ENCODE assay signal across 31 cellular contexts in the genomic region with DNA sequence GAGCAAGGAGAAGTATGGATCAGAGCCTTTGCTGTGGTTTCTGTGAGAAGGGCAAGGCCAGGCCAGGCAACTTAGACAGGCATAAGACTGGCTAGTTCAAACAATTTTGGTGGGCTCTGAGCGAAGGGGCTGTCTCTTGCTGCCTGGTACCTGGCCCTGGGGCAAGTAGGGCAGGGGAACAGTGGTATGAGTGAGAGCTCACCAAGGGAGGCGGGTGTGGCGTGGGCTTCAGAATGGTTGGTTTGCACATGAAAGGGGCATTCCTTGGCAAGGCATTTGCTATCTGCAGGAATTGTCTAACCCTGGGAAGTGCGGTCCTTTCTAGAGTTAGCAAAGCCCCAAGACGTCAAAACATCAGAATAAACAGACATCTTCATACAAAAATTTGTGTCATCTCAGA.
"Had no signal": no experiment of that assay in that cellular context is flagged by ENCODE, and none has a peak within 500 bp of the region (broad histone marks: within the 10 kb centered on the region; RNA-seq: fewer than 3 reads in every experiment).

No MANE protein-coding gene starts in this region.

- H3K4me3 Mint-ChIP-seq: activated CD4-positive, alpha-beta memory T cell treated with anti-CD3 and anti-CD28 coated beads, Interleukin-2, amount 10 ng/mL, durations not matched to agents 7 days and 5 days; activated CD4-positive, alpha-beta T cell treated with anti-CD3 and anti-CD28 coated beads for 36 hours; activated CD4-positive, alpha-beta T cell treated with anti-CD3 and anti-CD28 coated beads, Interleukin-2, amount 10 ng/mL, durations not matched to agents 24 days and 14 days; activated naive CD8-positive, alpha-beta T cell; activated T-cell treated with anti-CD3 and anti-CD28 coated beads, Interleukin-2, amount 50 U/mL, for 24 hours; activated T-helper 17 cell treated with anti-CD3 and anti-CD28 coated beads, Interleukin-2, amount 50 U/mL, for 72 hours; central memory CD8-positive, alpha-beta T cell; dendritic cell treated with granulocyte-macrophage colony-stimulating factor and Interleukin-4, amounts not matched to agents 40 ng/mL and 50 ng/mL, for 4 days; endodermal cell; T-helper 2 cell treated with Interferon-gamma antibody and Interleukin-4, amounts not matched to agents 5 μg/mL and 100 μg/mL, for 36 hours had no signal

- H3K27me3 ChIP-seq: brain microvascular endothelial cell, dorsolateral prefrontal cortex had no signal

- ATAC-seq: esophagus mucosa had no signal

- H3K36me3 Mint-ChIP-seq: activated naive CD8-positive, alpha-beta T cell had no signal

- FAIRE-seq: astrocyte, bronchial epithelial cell, frontal cortex had no signal

- H3K4me3 ChIP-seq: coronary artery, dorsolateral prefrontal cortex had no signal

- H3K36me3 ChIP-seq: brain microvascular endothelial cell, WERI-Rb-1 had no signal

- H3K27me3 Mint-ChIP-seq: dendritic cell treated with granulocyte-macrophage colony-stimulating factor and Interleukin-4, amounts not matched to agents 40 ng/mL and 50 ng/mL, for 4 days had no signal

- H3K9me3 Mint-ChIP-seq: activated CD4-positive, alpha-beta memory T cell treated with anti-CD3 and anti-CD28 coated beads, Interleukin-2, amount 10 ng/mL, durations not matched to agents 7 days and 5 days; activated CD4-positive, alpha-beta T cell treated with anti-CD3 and anti-CD28 coated beads, Interleukin-2, amount 10 ng/mL, durations not matched to agents 24 days and 14 days; activated T-cell treated with anti-CD3 and anti-CD28 coated beads, Interleukin-2, amount 50 U/mL, for 24 hours; dendritic cell treated with granulocyte-macrophage colony-stimulating factor and Interleukin-4, amounts not matched to agents 40 ng/mL and 50 ng/mL, for 4 days; T-helper 2 cell treated with Interferon-gamma antibody and Interleukin-4, amounts not matched to agents 5 μg/mL and 100 μg/mL, for 36 hours had no signal

- H3K4me1 Mint-ChIP-seq: activated CD4-positive, alpha-beta memory T cell treated with anti-CD3 and anti-CD28 coated beads, Interleukin-2, amount 10 ng/mL, durations not matched to agents 7 days and 5 days; activated CD4-positive, alpha-beta T cell treated with anti-CD3 and anti-CD28 coated beads, Interleukin-2, amount 10 ng/mL, durations not matched to agents 24 days and 14 days; central memory CD8-positive, alpha-beta T cell had no signal

- H3K27ac ChIP-seq: brain microvascular endothelial cell, coronary artery, dorsolateral prefrontal cortex, WERI-Rb-1 had no signal

- DNase-seq: activated CD4-positive, alpha-beta memory T cell treated with anti-CD3 and anti-CD28 coated beads, Interleukin-2, amount 10 ng/mL, durations not matched to agents 7 days and 5 days; activated CD4-positive, alpha-beta T cell treated with anti-CD3 and anti-CD28 coated beads, Interleukin-2, amount 10 ng/mL, durations not matched to agents 24 days and 14 days; activated CD4-positive, CD25-positive, alpha-beta regulatory T cell; activated CD4-positive, CD25-positive, alpha-beta regulatory T cell treated with anti-CD3 and anti-CD28 coated beads, Interleukin-2, amount 50 U/mL, for 72 hours; activated CD8-positive, alpha-beta memory T cell treated with anti-CD3 and anti-CD28 coated beads, Interleukin-2, amount 50 U/mL, for 48 hours; activated effector memory CD4-positive, alpha-beta T cell treated with Interleukin-2 at 50 U/mL for 16 hours; activated gamma-delta T cell treated with Interleukin-2 at 50 U/mL for 16 hours; activated naive CD4-positive, alpha-beta T cell treated with anti-CD3 and anti-CD28 coated beads, Interleukin-2, amount 50 U/mL, for 16 hours; activated naive CD4-positive, alpha-beta T cell treated with Interleukin-2 at 50 U/mL for 16 hours; activated T-cell treated with anti-CD3 and anti-CD28 coated beads for 4 hours; activated T-cell treated with anti-CD3 and anti-CD28 coated beads, Interleukin-2, amount 50 U/mL, for 24 hours; amniotic stem cell; anterior cingulate cortex; brain microvascular endothelial cell; effector memory CD4-positive, alpha-beta T cell; endodermal cell; foreskin fibroblast; T1000; WERI-Rb-1 had no signal
